Comparison of ENCODE assay signal across 15 cellular contexts in the genomic region with DNA sequence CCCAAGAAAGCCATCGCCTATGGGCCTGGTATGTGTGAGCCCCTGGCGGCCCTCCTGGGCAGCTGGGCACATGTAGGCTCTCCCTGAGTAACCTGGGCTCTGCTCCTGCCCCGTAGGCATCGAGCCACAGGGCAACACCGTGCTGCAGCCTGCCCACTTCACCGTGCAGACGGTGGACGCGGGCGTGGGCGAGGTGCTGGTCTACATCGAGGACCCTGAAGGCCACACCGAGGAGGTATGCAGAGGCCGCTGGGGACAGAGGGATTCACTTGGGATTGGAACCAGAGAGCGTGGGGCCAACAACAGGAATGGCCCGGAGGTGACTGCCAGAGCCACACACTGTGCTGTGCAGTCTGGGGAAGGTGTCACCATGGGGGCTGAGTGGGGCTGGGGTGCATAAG. TPM values are rescaled to one million over a fixed set of nuclear protein-coding genes. Genes with fewer than 3 reads are reported as not detected.
"Had no signal": no experiment of that assay in that cellular context is flagged by ENCODE, and none has a peak within 500 bp of the region (broad histone marks: within the 10 kb centered on the region; RNA-seq: fewer than 3 reads in every experiment).

No MANE protein-coding gene starts in this region.

- ATAC-seq: activated CD8-positive, alpha-beta T cell treated with anti-CD3 and anti-CD28 coated beads for 36 hours; effector memory CD8-positive, alpha-beta T cell; left lobe of liver; natural killer cell treated with Interleukin-12 subunit alpha and Interleukin-12 subunit beta and Interleukin-15 and Interleukin-18, amount 100 ng/mL, for 72 hours; T-cell had no signal

- H3K27me3 ChIP-seq: cardiac muscle cell had no signal

- H3K27ac ChIP-seq: SK-N-MC, VCaP had no signal

- H3K9me3 Mint-ChIP-seq: activated CD8-positive, alpha-beta T cell treated with anti-CD3 and anti-CD28 coated beads for 36 hours; effector memory CD8-positive, alpha-beta T cell; memory B cell; natural killer cell treated with Interleukin-12 subunit alpha and Interleukin-12 subunit beta and Interleukin-15 and Interleukin-18, amount 100 ng/mL, for 72 hours; T-cell had no signal

- DNase-seq: activated CD8-positive, alpha-beta memory T cell treated with anti-CD3 and anti-CD28 coated beads, Interleukin-2, amount 50 U/mL, for 4 hours; activated CD8-positive, alpha-beta T cell treated with anti-CD3 and anti-CD28 coated beads for 36 hours; activated naive CD4-positive, alpha-beta T cell; effector memory CD8-positive, alpha-beta T cell; erythroblast; occipital lobe; T-cell; T1000; trophoblast cell had no signal

- H3K27ac Mint-ChIP-seq: activated CD8-positive, alpha-beta T cell treated with anti-CD3 and anti-CD28 coated beads for 36 hours; effector memory CD8-positive, alpha-beta T cell; memory B cell; natural killer cell treated with Interleukin-12 subunit alpha and Interleukin-12 subunit beta and Interleukin-15 and Interleukin-18, amount 100 ng/mL, for 72 hours; T-cell had no signal

- H3K27me3 Mint-ChIP-seq: activated CD8-positive, alpha-beta T cell treated with anti-CD3 and anti-CD28 coated beads for 36 hours; natural killer cell treated with Interleukin-12 subunit alpha and Interleukin-12 subunit beta and Interleukin-15 and Interleukin-18, amount 100 ng/mL, for 72 hours; T-cell had no signal

- H3K36me3 Mint-ChIP-seq: memory B cell; natural killer cell treated with Interleukin-12 subunit alpha and Interleukin-12 subunit beta and Interleukin-15 and Interleukin-18, amount 100 ng/mL, for 72 hours; T-cell had no signal

- H3K4me3 ChIP-seq: cardiac muscle cell, SK-N-MC had no signal

- H3K4me3 Mint-ChIP-seq: activated CD8-positive, alpha-beta T cell treated with anti-CD3 and anti-CD28 coated beads for 36 hours; effector memory CD8-positive, alpha-beta T cell; memory B cell; natural killer cell treated with Interleukin-12 subunit alpha and Interleukin-12 subunit beta and Interleukin-15 and Interleukin-18, amount 100 ng/mL, for 72 hours; T-cell had no signal

RNA-seq across cellular contexts. Expression of a gene that starts 7.3 kb away (rescaled TPM):
- total RNA-seq: natural killer cell treated with Interleukin-12 subunit alpha and Interleukin-12 subunit beta and Interleukin-15 and Interleukin-18, amount 100 ng/mL, for 72 hours had no signal
